ENCODE assay signal across 9 cellular contexts in the genomic region with DNA sequence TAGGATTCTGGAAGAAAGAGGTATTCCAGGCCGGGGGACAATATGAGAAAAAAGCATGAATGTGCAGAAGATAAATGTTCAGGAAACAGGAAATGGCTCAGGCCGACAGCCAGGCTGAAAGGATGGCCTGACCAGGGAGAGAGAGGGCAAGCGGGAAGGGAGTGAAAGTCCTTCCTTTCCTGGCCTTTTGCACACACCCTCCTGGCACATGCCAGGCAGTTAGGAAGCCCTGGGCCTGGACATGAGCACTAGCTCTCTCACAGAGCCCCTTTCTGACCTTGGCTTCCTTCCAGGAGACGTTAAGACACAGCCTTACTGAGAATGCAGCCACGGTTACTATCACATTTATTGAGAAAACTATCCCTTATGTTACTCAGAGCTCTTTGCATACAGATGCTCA. TPM values are rescaled to one million over a fixed set of nuclear protein-coding genes. Genes with fewer than 3 reads are reported as not detected.
DNase-seq lines count a peak whose midpoint lies in the region; ATAC-seq and TF ChIP-seq lines count a peak whose summit lies in the region.
"Had no signal": no experiment of that assay in that cellular context is flagged by ENCODE, and none has a peak within 500 bp of the region (broad histone marks: within the 10 kb centered on the region; RNA-seq: fewer than 3 reads in every experiment).

No MANE protein-coding gene starts in this region.

- ATAC-seq in HG03095 (IDR thresholded peaks at IDR 0.05; ENCODE audit: unreplicated experiment) (no peak), HG03175 (IDR thresholded peaks at IDR 0.05; ENCODE audit: unreplicated experiment) (no peak)

- H2AFZ ChIP-seq in neural progenitor cell (replicated peaks), result no peak overlapping the region

- no peaks in the 10 kb centered on the region for H3K36me3 Mint-ChIP-seq in neural progenitor cell

- H3K9ac ChIP-seq in duodenal mucosa (ENCODE audit: low read depth in 1 of 2, low read length in 2 of 2), result no peak overlapping the region
- H3K9ac ChIP-seq in neural progenitor cell, result no peak overlapping the region

- TF ChIP-seq CTCF in NB4 (IDR thresholded peaks at IDR 0.05; ENCODE audit: low read depth, low read length) (no peak), neural progenitor cell (IDR thresholded peaks at IDR 0.05) (no peak)

- H3K27ac Mint-ChIP-seq in neural progenitor cell, result peak overlapping the region; percentile 8

- H3K4me3 ChIP-seq in NB4 (ENCODE audit: low read depth, low read length), result no peak overlapping the region
- no peak overlapping the region for H3K4me3 ChIP-seq in duodenal mucosa (ENCODE audit: low read depth in 1 of 2, low read length in 2 of 2)
- H3K4me3 ChIP-seq in neural progenitor cell, result no peak overlapping the region

- H3K9me3 ChIP-seq in duodenal mucosa (ENCODE audit: control insufficient read depth in 1 of 2, low read length in 2 of 2) (no peaks in the 10 kb centered on the region), neural progenitor cell (ENCODE audit: low read depth) (no peaks in the 10 kb centered on the region)

- no peak for TF ChIP-seq POLR2A in NB4 (IDR thresholded peaks at IDR 0.05; ENCODE audit: extremely low read depth, insufficient read length)

- DNase-seq in AML-193 (lab: John Stamatoyannopoulos, UW) (peak; percentile 65 to 71), NB4 (ENCODE audit: low read depth) (peak; percentile 54), neural progenitor cell (ENCODE audit: low spot score) (no peak), midbrain (lab: John Stamatoyannopoulos, UW) (no peak)
- no peak for DNase-seq in stimulated activated CD4-positive, alpha-beta T cell treated with anti-CD3 and anti-CD28 coated beads, Interleukin-2, amount 100 ng/mL, for 48 hours
- DNase-seq: NCI-H2107 had no signal

- peaks cover 17% of the 10 kb centered on the region for H3K27me3 Mint-ChIP-seq in neural progenitor cell (ENCODE audit: insufficient read depth, low read depth)

- H3K4me2 ChIP-seq in neural progenitor cell, result no peak overlapping the region

- H3K36me3 ChIP-seq in duodenal mucosa (ENCODE audit: control insufficient read depth in 1 of 2, insufficient read depth in 2 of 2, low read length in 2 of 2) (no peaks in the 10 kb centered on the region), neural progenitor cell (no peaks in the 10 kb centered on the region)

- H4K20me1 ChIP-seq in neural progenitor cell (ENCODE audit: low read depth), result peaks cover 9% of the 10 kb centered on the region

- peaks cover 28% of the 10 kb centered on the region for H3F3A ChIP-seq in neural progenitor cell (ENCODE audit: low read depth)

- H3K4me3 Mint-ChIP-seq in neural progenitor cell, result no peak overlapping the region

- H3K27ac ChIP-seq in duodenal mucosa (ENCODE audit: low read depth, low read length) (peak overlapping the region; percentile 23), neural progenitor cell (no peak overlapping the region)

- peaks cover 43% of the 10 kb centered on the region for H3K4me1 Mint-ChIP-seq in neural progenitor cell

- no peaks in the 10 kb centered on the region for H3K9me3 Mint-ChIP-seq in neural progenitor cell

- H3K79me2 ChIP-seq in neural progenitor cell (ENCODE audit: low read depth), result no peaks in the 10 kb centered on the region

- H3K27me3 ChIP-seq in duodenal mucosa (ENCODE audit: control insufficient read depth in 1 of 2, insufficient read depth in 2 of 2, low read length in 2 of 2) (no peaks in the 10 kb centered on the region), neural progenitor cell (no peaks in the 10 kb centered on the region)

- H3K4me1 ChIP-seq in duodenal mucosa (ENCODE audit: control insufficient read depth in 1 of 2, insufficient read depth in 2 of 2, low read length in 2 of 2), result peaks cover 34 to 40% of the 10 kb centered on the region in 2 donors
- H3K4me1 ChIP-seq in neural progenitor cell, result peaks cover 24% of the 10 kb centered on the region

RNA-seq across cellular contexts. Expression of a gene that starts 39.7 kb away (rescaled TPM):
- total RNA-seq in neural progenitor cell (ENCODE audit: low replicate concordance), result 12.5 and 14.3 TPM in 2 replicates

Comparison
In these comparisons a context has a peak if more than half of its experiments do, and no peak if none do; other contexts are left out.
1. DNase-seq: peak in AML-193 (2 of 2) and NB4 (single experiment); none in neural progenitor cell (single experiment), stimulated activated CD4-positive, alpha-beta T cell treated with anti-CD3 and anti-CD28 coated beads, Interleukin-2, amount 100 ng/mL, for 48 hours (0 of 2) and midbrain (single experiment).